Comparison of ENCODE assay signal across 11 cellular contexts in genomic region chr10:101682172-101682825, GRCh38. TPM values are rescaled to one million over a fixed set of nuclear protein-coding genes. Genes with fewer than 3 reads are reported as not detected.
DNase-seq lines count a peak whose midpoint lies in the region; ATAC-seq and TF ChIP-seq lines count a peak whose summit lies in the region.
"Had no signal": no experiment of that assay in that cellular context is flagged by ENCODE, and none has a peak within 500 bp of the region (broad histone marks: within the 10 kb centered on the region; RNA-seq: fewer than 3 reads in every experiment).

No MANE protein-coding gene starts in this region.

- peak overlapping the region; percentile 57; the same call in 1 of the 2 replicates for H3K27ac ChIP-seq in Panc1 (ENCODE audit: low read length)
- peak overlapping the region; percentile 32 for H3K27ac ChIP-seq in rectal smooth muscle tissue (ENCODE audit: low read depth, low read length)

- peaks cover 10% of the 10 kb centered on the region for H3K4me1 Mint-ChIP-seq in glutamatergic neuron (ENCODE audit: low read depth, unreplicated experiment)

- no peak overlapping the region for H3K4me3 Mint-ChIP-seq in glutamatergic neuron (ENCODE audit: unreplicated experiment)

- H3K36me3 ChIP-seq in Panc1 (ENCODE audit: control insufficient read depth, insufficient read depth, low read length) (no peaks in the 10 kb centered on the region), rectal smooth muscle tissue (ENCODE audit: control insufficient read depth, insufficient read depth, low read length) (no peaks in the 10 kb centered on the region)
- H3K36me3 ChIP-seq: SJSA1 had no signal

- peak; percentile 26 for DNase-seq in ELR (ENCODE audit: low read depth)
- no peak for DNase-seq in Panc1 (ENCODE audit: low read depth, low spot score)
- DNase-seq in glutamatergic neuron, result no peak
- DNase-seq in middle frontal gyrus (ENCODE audit: extremely low spot score, low spot score), result no peak
- DNase-seq in activated gamma-delta T cell treated with Interleukin-2 at 50 U/mL for 16 hours, result no peak
- DNase-seq in COLO668 (lab: John Stamatoyannopoulos, UW; ENCODE audit: unreplicated experiment), result no peak
- DNase-seq in NCI-H2029 treated with DMSO at 0.1 percent for 48 hours (lab: John Stamatoyannopoulos, UW), result no peak
- DNase-seq: NCI-H2107; stimulated activated naive CD4-positive, alpha-beta T cell treated with Interleukin-2 at 50 U/mL for 16 hours had no signal

- H3K4me1 ChIP-seq in Panc1 (ENCODE audit: control insufficient read depth, insufficient read depth, low read length) (peaks cover 2% of the 10 kb centered on the region; the same call in 1 of the 2 replicates), rectal smooth muscle tissue (ENCODE audit: control insufficient read depth, insufficient read depth, low read length) (peaks cover 8% of the 10 kb centered on the region)

- no peaks in the 10 kb centered on the region for H3K9me3 Mint-ChIP-seq in glutamatergic neuron (ENCODE audit: unreplicated experiment)

- in situ Hi-C loops in Panc1 (cut with HindIII; ENCODE audit: low pct_unique_long_range_greater_than_20kb, low sequenced_read_pairs), result no loop called here

- CTCF ChIA-PET in Panc1 (lab: Charles Lee), result no interaction called here

- intact Hi-C loops in Panc1 (cut with micrococcal nuclease; ENCODE audit: unreplicated experiment), result no loop called here

- no peak overlapping the region for H3K9ac ChIP-seq in rectal smooth muscle tissue (ENCODE audit: low read length)

- TF ChIP-seq CTCF in Panc1 (IDR thresholded peaks at IDR 0.05) (no peak), glutamatergic neuron (IDR thresholded peaks at IDR 0.05; ENCODE audit: partially characterized antibody, unreplicated experiment) (no peak)

- no peaks in the 10 kb centered on the region; the same call in 1 of the 2 replicates for H3K9me3 ChIP-seq in Panc1 (ENCODE audit: control insufficient read depth, insufficient read depth, low read depth, low read length)

- no peaks in the 10 kb centered on the region for H3K27me3 ChIP-seq in Panc1 (ENCODE audit: control insufficient read depth, insufficient read depth, low read length)
- no peaks in the 10 kb centered on the region for H3K27me3 ChIP-seq in rectal smooth muscle tissue (ENCODE audit: control insufficient read depth, insufficient read depth, low read length)
- H3K27me3 ChIP-seq: SJSA1 had no signal

- peak overlapping the region; percentile 3 to 14; a peak in 1 of 4 replicates for H3K4me3 ChIP-seq in Panc1 (ENCODE audit: low read depth in 2 of 2, low read length in 2 of 2)
- no peak overlapping the region for H3K4me3 ChIP-seq in rectal smooth muscle tissue (ENCODE audit: low read length)
- H3K4me3 ChIP-seq: SJSA1 had no signal

- H3K36me3 Mint-ChIP-seq in glutamatergic neuron (ENCODE audit: unreplicated experiment), result peaks cover 1% of the 10 kb centered on the region

- H3K27ac Mint-ChIP-seq in glutamatergic neuron (ENCODE audit: unreplicated experiment), result peak overlapping the region; percentile 33

- ATAC-seq in Panc1, result no peak

- POLR2A ChIA-PET in Panc1 (lab: Charles Lee), result interaction anchor here (0.6 kb wide), 1 partner anchor 210 kb away, joined by 3 read pairs; no protein-coding TSS in a partner anchor

- H3K27me3 Mint-ChIP-seq in glutamatergic neuron (ENCODE audit: unreplicated experiment), result no peaks in the 10 kb centered on the region

- BruUV-seq in Panc1 (replicated peaks; lab: Mats Ljungman, UMichigan), result no TSS peak

RNA-seq across cellular contexts. Expression of gene FBXW4, which starts 12.7 kb away (rescaled TPM):
- total RNA-seq in Panc1 (2021; ENCODE audit: unreplicated experiment) (61.5 TPM), glutamatergic neuron (ENCODE audit: unreplicated experiment) (25.8 TPM)
- polyA plus RNA-seq in Panc1 (2012; ENCODE audit: insufficient read length), result 89.5 TPM
